ENCODE assay signal across 1 cellular context in the genomic region with DNA sequence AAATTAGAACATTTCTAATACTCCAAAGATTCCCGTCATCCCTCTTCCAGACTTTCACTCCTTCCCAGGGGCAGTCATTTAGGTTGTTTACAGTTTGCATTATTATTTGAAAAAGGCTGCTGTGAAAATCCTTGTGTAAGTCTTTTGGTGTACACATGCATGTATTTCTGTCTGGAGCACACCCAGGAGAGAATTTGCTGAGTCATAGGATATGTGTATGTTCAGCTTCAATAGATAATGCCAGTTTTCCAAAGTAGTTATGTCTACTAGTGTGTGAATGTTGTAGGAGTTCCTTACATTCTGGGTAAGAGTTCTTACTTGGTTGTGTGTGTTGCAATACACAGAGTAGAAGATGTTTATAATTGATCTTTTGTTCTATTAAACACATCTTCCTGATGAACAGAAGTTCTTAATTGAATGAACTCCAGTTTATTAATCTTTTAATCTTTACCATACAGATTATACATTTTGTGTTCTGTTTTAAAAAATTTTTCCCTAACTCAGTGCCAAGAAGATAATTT.
TF ChIP-seq lines count a peak whose summit lies in the region.

No MANE protein-coding gene starts in this region.

TF ChIP-seq in GM23338, 12 proteins besides CTCF, POLR2A, EP300 and RAD21 (continued from another document):
- TF ChIP-seq, protein P1, sequence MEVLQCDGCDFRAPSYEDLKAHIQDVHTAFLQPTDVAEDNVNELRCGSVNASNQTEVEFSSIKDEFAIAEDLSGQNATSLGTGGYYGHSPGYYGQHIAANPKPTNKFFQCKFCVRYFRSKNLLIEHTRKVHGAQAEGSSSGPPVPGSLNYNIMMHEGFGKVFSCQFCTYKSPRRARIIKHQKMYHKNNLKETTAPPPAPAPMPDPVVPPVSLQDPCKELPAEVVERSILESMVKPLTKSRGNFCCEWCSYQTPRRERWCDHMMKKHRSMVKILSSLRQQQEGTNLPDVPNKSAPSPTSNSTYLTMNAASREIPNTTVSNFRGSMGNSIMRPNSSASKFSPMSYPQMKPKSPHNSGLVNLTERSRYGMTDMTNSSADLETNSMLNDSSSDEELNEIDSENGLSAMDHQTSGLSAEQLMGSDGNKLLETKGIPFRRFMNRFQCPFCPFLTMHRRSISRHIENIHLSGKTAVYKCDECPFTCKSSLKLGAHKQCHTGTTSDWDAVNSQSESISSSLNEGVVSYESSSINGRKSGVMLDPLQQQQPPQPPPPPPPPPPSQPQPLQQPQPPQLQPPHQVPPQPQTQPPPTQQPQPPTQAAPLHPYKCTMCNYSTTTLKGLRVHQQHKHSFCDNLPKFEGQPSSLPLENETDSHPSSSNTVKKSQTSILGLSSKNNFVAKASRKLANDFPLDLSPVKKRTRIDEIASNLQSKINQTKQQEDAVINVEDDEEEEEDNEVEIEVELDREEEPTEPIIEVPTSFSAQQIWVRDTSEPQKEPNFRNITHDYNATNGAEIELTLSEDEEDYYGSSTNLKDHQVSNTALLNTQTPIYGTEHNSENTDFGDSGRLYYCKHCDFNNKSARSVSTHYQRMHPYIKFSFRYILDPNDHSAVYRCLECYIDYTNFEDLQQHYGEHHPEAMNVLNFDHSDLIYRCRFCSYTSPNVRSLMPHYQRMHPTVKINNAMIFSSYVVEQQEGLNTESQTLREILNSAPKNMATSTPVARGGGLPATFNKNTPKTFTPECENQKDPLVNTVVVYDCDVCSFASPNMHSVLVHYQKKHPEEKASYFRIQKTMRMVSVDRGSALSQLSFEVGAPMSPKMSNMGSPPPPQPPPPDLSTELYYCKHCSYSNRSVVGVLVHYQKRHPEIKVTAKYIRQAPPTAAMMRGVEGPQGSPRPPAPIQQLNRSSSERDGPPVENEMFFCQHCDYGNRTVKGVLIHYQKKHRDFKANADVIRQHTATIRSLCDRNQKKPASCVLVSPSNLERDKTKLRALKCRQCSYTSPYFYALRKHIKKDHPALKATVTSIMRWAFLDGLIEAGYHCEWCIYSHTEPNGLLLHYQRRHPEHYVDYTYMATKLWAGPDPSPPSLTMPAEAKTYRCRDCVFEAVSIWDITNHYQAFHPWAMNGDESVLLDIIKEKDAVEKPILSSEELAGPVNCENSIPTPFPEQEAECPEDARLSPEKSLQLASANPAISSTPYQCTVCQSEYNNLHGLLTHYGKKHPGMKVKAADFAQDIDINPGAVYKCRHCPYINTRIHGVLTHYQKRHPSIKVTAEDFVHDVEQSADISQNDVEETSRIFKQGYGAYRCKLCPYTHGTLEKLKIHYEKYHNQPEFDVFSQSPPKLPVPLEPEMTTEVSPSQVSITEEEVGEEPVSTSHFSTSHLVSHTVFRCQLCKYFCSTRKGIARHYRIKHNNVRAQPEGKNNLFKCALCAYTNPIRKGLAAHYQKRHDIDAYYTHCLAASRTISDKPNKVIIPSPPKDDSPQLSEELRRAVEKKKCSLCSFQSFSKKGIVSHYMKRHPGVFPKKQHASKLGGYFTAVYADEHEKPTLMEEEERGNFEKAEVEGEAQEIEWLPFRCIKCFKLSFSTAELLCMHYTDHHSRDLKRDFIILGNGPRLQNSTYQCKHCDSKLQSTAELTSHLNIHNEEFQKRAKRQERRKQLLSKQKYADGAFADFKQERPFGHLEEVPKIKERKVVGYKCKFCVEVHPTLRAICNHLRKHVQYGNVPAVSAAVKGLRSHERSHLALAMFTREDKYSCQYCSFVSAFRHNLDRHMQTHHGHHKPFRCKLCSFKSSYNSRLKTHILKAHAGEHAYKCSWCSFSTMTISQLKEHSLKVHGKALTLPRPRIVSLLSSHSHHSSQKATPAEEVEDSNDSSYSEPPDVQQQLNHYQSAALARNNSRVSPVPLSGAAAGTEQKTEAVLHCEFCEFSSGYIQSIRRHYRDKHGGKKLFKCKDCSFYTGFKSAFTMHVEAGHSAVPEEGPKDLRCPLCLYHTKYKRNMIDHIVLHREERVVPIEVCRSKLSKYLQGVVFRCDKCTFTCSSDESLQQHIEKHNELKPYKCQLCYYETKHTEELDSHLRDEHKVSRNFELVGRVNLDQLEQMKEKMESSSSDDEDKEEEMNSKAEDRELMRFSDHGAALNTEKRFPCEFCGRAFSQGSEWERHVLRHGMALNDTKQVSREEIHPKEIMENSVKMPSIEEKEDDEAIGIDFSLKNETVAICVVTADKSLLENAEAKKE (CRISPR knock-in tag; IDR thresholded peaks at IDR 0.05), result no peak
- no peak for TF ChIP-seq ZNF114 (CRISPR knock-in tag; IDR thresholded peaks at IDR 0.05)
